In the genomic region with DNA sequence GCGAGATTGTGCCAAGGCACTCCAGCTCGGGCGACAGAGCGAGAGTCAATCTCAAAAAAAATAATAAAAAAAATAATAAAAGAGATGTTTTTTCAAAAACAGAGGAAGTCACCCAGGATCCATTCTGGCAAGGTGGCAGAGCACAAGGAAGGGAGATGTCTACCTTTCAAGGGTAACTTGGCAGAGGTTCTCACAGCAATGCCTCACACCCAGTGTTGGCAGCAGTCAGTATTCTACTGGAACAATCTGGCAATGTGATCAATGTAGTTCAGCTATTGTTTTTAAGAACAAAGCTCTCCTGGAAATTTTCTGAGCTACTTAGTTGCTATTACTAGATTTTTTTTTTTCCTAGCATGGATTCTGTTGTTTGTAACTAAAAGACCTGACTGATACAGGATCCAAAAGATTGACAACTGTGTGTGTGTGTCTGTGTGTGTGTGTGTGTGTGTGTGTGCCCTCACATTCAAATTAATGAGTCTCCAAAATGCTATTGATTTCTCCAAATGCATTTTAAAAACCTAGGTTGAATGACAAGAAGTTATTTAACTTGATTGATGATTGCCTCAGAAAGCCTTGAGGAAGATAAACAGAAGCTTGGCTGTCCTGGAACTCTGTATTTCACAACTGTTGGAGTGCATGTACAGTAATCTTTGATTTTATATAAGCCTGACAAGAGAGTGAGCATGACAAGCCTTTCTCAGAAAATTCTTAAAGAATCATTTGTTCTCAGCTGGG, we compare ENCODE assay signal across 19 cellular contexts.
DNase-seq lines count a peak whose midpoint lies in the region; ATAC-seq and TF ChIP-seq lines count a peak whose summit lies in the region.
"Had no signal": no experiment of that assay in that cellular context is flagged by ENCODE, and none has a peak within 500 bp of the region (broad histone marks: within the 10 kb centered on the region; RNA-seq: fewer than 3 reads in every experiment).

No MANE protein-coding gene starts in this region.

- intact Hi-C loops in adrenal gland (cut with DNase I), result no loop called here
- intact Hi-C loops in right lobe of liver (cut with DNase I), result no loop called here
- intact Hi-C loops in thyroid gland (cut with DNase I), result no loop called here

- no peak for TF ChIP-seq CTCF in adrenal gland (IDR thresholded peaks at IDR 0.05)
- no peak for TF ChIP-seq CTCF in right lobe of liver (IDR thresholded peaks at IDR 0.05)
- TF ChIP-seq CTCF in thyroid gland (IDR thresholded peaks at IDR 0.05), result no peak
- no peak for TF ChIP-seq CTCF in coronary artery (IDR thresholded peaks at IDR 0.05)

- H3K27me3 ChIP-seq in adrenal gland (no peaks in the 10 kb centered on the region), right lobe of liver (no peaks in the 10 kb centered on the region), thyroid gland (no peaks in the 10 kb centered on the region)
- H3K27me3 ChIP-seq: BE2C, Peyer's patch had no signal

- H3K36me3 ChIP-seq in adrenal gland (replicated peaks in 1 of 2) (no peaks in the 10 kb centered on the region), right lobe of liver (no peaks in the 10 kb centered on the region), thyroid gland (no peaks in the 10 kb centered on the region)
- H3K36me3 ChIP-seq: BE2C, Peyer's patch had no signal

- 81 to 93% (median 88%) methylated on average over 4 of the region's 4 CpGs for WGBS in adrenal gland, 4 donors
- WGBS in right lobe of liver (ENCODE audit: insufficient coverage, low coverage, low lambda C conversion rate, missing lambda C conversion rate), result no CpG with 5 or more reads among the region's 4 CpGs
- 95 to 96% methylated on average over 4 of the region's 4 CpGs for WGBS in thyroid gland, 2 donors

- H3K27ac ChIP-seq in adrenal gland (peak overlapping the region; percentile 23 to 71 (median 53)), right lobe of liver (peak overlapping the region in 2 of 3 donors; percentile 27 to 80), thyroid gland (peak overlapping the region in 1 of 3 donors; percentile 65), coronary artery (no peak overlapping the region)
- H3K27ac ChIP-seq: Peyer's patch had no signal

- no peak overlapping the region for H3K4me3 ChIP-seq in adrenal gland
- no peak overlapping the region for H3K4me3 ChIP-seq in right lobe of liver
- no peak overlapping the region for H3K4me3 ChIP-seq in thyroid gland (replicated peaks in 1 of 3)
- H3K4me3 ChIP-seq in coronary artery, result no peak overlapping the region
- H3K4me3 ChIP-seq: GM12878, Peyer's patch had no signal

- ATAC-seq in esophagus mucosa, result peak; percentile 66
- peak; percentile 58 to 73 (median 64) for ATAC-seq in right lobe of liver
- no peak for ATAC-seq in GM21619 (IDR thresholded peaks at IDR 0.05; ENCODE audit: unreplicated experiment)
- ATAC-seq: GM12878, HCT116 had no signal

- DNase-seq in adrenal gland (peak in 2 of 7 donors; percentile 31 to 56), right lobe of liver (no peak), thyroid gland (peak; percentile 25 to 29), coronary artery (ENCODE audit: low spot score) (no peak), NCI-H2171 (lab: John Stamatoyannopoulos, UW) (no peak)
- DNase-seq: BE2C; CD4-positive, alpha-beta memory T cell; DMS79; IMR-90; NCI-H1436 treated with DMSO at 0.1 percent for 48 hours; NCI-H2107; NCI-H446 treated with DMSO at 0.1 percent for 48 hours; NCI-H774; Peyer's patch; SHP77 had no signal

- TF ChIP-seq POLR2A in adrenal gland (IDR thresholded peaks at IDR 0.05) (no peak), right lobe of liver (IDR thresholded peaks at IDR 0.05) (no peak), thyroid gland (IDR thresholded peaks at IDR 0.05) (no peak)

- no peaks in the 10 kb centered on the region for H3K9me3 ChIP-seq in adrenal gland (replicated peaks in 1 of 3)
- H3K9me3 ChIP-seq in right lobe of liver, result no peaks in the 10 kb centered on the region
- no peaks in the 10 kb centered on the region for H3K9me3 ChIP-seq in thyroid gland
- H3K9me3 ChIP-seq: BE2C, Peyer's patch had no signal

- peaks cover 9 to 22% of the 10 kb centered on the region in 2 donors for H3K4me1 ChIP-seq in adrenal gland (replicated peaks in 1 of 2)
- peaks cover 0 to 30% (median 10%) of the 10 kb centered on the region in 4 donors for H3K4me1 ChIP-seq in right lobe of liver
- peaks cover 7 to 12% of the 10 kb centered on the region in 2 donors for H3K4me1 ChIP-seq in thyroid gland
- H3K4me1 ChIP-seq: BE2C, Peyer's patch had no signal

Comparison
In these comparisons a context has a peak if more than half of its experiments do, and no peak if none do; other contexts are left out.
1. DNase-seq: peak in thyroid gland (2 of 2); none in right lobe of liver (0 of 3), coronary artery (single experiment) and NCI-H2171 (single experiment).
2. H3K27ac ChIP-seq: peak in adrenal gland (5 of 5) and right lobe of liver (2 of 3); none in coronary artery (0 of 2).